Comparison of ENCODE assay signal across 11 cellular contexts in the genomic region with DNA sequence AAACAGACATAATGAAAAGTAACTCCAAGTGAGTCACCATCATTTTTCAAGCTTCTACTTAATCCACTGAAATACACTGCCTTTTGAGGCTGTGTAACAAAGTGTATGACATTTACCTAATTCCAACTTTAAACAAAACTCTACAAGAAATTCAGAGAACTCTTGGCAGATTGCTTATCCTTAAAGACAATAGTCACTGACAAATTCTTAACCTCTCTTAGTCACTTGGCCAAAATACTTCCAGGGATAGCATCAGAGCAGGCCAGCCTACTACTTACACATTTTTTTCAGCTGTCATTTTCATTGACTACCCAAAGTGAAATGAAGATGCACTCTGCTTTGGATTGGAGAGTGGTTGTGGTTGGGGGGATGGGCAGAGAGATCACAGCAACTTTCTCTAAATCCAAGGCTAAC. TPM values are rescaled to one million over a fixed set of nuclear protein-coding genes. Genes with fewer than 3 reads are reported as not detected.
DNase-seq lines count a peak whose midpoint lies in the region; ATAC-seq and TF ChIP-seq lines count a peak whose summit lies in the region.
"Had no signal": no experiment of that assay in that cellular context is flagged by ENCODE, and none has a peak within 500 bp of the region (broad histone marks: within the 10 kb centered on the region; RNA-seq: fewer than 3 reads in every experiment).

No MANE protein-coding gene starts in this region.

- DNase-seq in EL (peak; percentile 79), fibroblast of mammary gland (ENCODE audit: low read depth) (peak; percentile 59), NAMALWA (ENCODE audit: low spot score) (no peak), caudate nucleus (lab: John Stamatoyannopoulos, UW) (no peak), GF-D8 (lab: John Stamatoyannopoulos, UW) (no peak), testis (no peak)
- DNase-seq: activated naive CD4-positive, alpha-beta T cell treated with anti-CD3 and anti-CD28 coated beads, Interleukin-2, amount 10 ng/mL, durations not matched to agents 7 days and 5 days; substantia nigra had no signal

- TF ChIP-seq CTCF in fibroblast of mammary gland (conservative IDR thresholded peaks at IDR 0.05; ENCODE audit: control insufficient read depth, insufficient read depth, low read depth, low read length) (no peak), testis (IDR thresholded peaks at IDR 0.05) (no peak)

- H3K9ac ChIP-seq in rectal smooth muscle tissue (ENCODE audit: low read length): no peak overlapping the region

- no peak for ATAC-seq in SK-N-SH treated with all-trans-retinoic acid at 6 μM for 48 hours

- intact Hi-C loops in testis (cut with DNase I; ENCODE audit: low total_unique reads): no loop called here

- peaks cover 6% of the 10 kb centered on the region for H3K27me3 ChIP-seq in rectal smooth muscle tissue (ENCODE audit: control insufficient read depth, insufficient read depth, low read length)
- H3K27me3 ChIP-seq in testis: no peaks in the 10 kb centered on the region

- H3K27ac ChIP-seq in rectal smooth muscle tissue (ENCODE audit: low read depth, low read length) (no peak overlapping the region), caudate nucleus (ENCODE audit: low read depth, low read length) (no peak overlapping the region), testis (peak overlapping the region in 1 of 2 donors; percentile 41)
- H3K27ac ChIP-seq: VCaP had no signal

- H3K36me3 ChIP-seq in rectal smooth muscle tissue (ENCODE audit: control insufficient read depth, insufficient read depth, low read length) (no peaks in the 10 kb centered on the region), testis (ENCODE audit: low read depth, missing control alignments) (no peaks in the 10 kb centered on the region)

- TF ChIP-seq POLR2A in testis (IDR thresholded peaks at IDR 0.05): no peak

- peaks cover 24% of the 10 kb centered on the region for H3K4me1 ChIP-seq in rectal smooth muscle tissue (ENCODE audit: control insufficient read depth, insufficient read depth, low read length)
- H3K4me1 ChIP-seq in testis: peaks cover 11% of the 10 kb centered on the region

- H3K4me3 ChIP-seq in fibroblast of mammary gland (ENCODE audit: control insufficient read depth, low read depth, low read length) (peak overlapping the region; percentile 20), rectal smooth muscle tissue (ENCODE audit: low read length) (peak overlapping the region; percentile 3), testis (no peak overlapping the region)

- H3K9me3 ChIP-seq in testis: no peaks in the 10 kb centered on the region

TF ChIP-seq in SK-N-SH treated with all-trans-retinoic acid at 6 μM for 48 hours, 23 proteins besides CTCF, POLR2A, EP300 and RAD21:
- TF ChIP-seq, protein P1, sequence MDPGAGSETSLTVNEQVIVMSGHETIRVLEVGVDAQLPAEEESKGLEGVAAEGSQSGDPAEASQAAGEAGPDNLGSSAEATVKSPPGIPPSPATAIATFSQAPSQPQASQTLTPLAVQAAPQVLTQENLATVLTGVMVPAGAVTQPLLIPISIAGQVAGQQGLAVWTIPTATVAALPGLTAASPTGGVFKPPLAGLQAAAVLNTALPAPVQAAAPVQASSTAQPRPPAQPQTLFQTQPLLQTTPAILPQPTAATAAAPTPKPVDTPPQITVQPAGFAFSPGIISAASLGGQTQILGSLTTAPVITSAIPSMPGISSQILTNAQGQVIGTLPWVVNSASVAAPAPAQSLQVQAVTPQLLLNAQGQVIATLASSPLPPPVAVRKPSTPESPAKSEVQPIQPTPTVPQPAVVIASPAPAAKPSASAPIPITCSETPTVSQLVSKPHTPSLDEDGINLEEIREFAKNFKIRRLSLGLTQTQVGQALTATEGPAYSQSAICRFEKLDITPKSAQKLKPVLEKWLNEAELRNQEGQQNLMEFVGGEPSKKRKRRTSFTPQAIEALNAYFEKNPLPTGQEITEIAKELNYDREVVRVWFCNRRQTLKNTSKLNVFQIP (CRISPR knock-in tag; IDR thresholded peaks at IDR 0.05; ENCODE audit: borderline replicate concordance, low read depth): no peak
- TF ChIP-seq ZC3H10 (CRISPR knock-in tag; IDR thresholded peaks at IDR 0.05): peak; percentile 39; the same call in 1 of the 2 replicates
- TF ChIP-seq, protein P2, sequence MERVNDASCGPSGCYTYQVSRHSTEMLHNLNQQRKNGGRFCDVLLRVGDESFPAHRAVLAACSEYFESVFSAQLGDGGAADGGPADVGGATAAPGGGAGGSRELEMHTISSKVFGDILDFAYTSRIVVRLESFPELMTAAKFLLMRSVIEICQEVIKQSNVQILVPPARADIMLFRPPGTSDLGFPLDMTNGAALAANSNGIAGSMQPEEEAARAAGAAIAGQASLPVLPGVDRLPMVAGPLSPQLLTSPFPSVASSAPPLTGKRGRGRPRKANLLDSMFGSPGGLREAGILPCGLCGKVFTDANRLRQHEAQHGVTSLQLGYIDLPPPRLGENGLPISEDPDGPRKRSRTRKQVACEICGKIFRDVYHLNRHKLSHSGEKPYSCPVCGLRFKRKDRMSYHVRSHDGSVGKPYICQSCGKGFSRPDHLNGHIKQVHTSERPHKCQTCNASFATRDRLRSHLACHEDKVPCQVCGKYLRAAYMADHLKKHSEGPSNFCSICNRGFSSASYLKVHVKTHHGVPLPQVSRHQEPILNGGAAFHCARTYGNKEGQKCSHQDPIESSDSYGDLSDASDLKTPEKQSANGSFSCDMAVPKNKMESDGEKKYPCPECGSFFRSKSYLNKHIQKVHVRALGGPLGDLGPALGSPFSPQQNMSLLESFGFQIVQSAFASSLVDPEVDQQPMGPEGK (CRISPR knock-in tag; IDR thresholded peaks at IDR 0.05; ENCODE audit: borderline replicate concordance): no peak
- TF ChIP-seq PPARA (CRISPR knock-in tag; IDR thresholded peaks at IDR 0.05; ENCODE audit: borderline replicate concordance): no peak
- TF ChIP-seq ESRRG (CRISPR knock-in tag; IDR thresholded peaks at IDR 0.05): no peak
- TF ChIP-seq TOX (CRISPR knock-in tag; IDR thresholded peaks at IDR 0.05; ENCODE audit: borderline replicate concordance): no peak
- TF ChIP-seq CSDC2 (CRISPR knock-in tag; IDR thresholded peaks at IDR 0.05): no peak
- TF ChIP-seq SNAI2 (CRISPR knock-in tag; IDR thresholded peaks at IDR 0.05): no peak
- peak; percentile 75 for TF ChIP-seq ZFP3 (CRISPR knock-in tag; IDR thresholded peaks at IDR 0.05)
- TF ChIP-seq ISL1 (CRISPR knock-in tag; IDR thresholded peaks at IDR 0.05): peak; percentile 65
- TF ChIP-seq ZNF565 (CRISPR knock-in tag; conservative IDR thresholded peaks at IDR 0.05; ENCODE audit: low read depth): no peak

RNA-seq across cellular contexts. Expression of a gene that starts 3.6 kb away (rescaled TPM):
- 10 to 100 TPM; 46.5 to 47.0 TPM for total RNA-seq in testis
- polyA plus RNA-seq in testis (ENCODE audit: insufficient read depth, low read depth, low replicate concordance): 19.4 TPM

Comparison
In these comparisons a context has a peak if more than half of its experiments do, and no peak if none do; other contexts are left out.
1. DNase-seq: peak in EL (single experiment) and fibroblast of mammary gland (single experiment); none in NAMALWA (single experiment), caudate nucleus (0 of 61), GF-D8 (single experiment) and testis (single experiment).
2. H3K4me3 ChIP-seq: peak in fibroblast of mammary gland (single experiment) and rectal smooth muscle tissue (single experiment); none in testis (0 of 2).